Comparison of ENCODE assay signal across 1 cellular context in the genomic region with DNA sequence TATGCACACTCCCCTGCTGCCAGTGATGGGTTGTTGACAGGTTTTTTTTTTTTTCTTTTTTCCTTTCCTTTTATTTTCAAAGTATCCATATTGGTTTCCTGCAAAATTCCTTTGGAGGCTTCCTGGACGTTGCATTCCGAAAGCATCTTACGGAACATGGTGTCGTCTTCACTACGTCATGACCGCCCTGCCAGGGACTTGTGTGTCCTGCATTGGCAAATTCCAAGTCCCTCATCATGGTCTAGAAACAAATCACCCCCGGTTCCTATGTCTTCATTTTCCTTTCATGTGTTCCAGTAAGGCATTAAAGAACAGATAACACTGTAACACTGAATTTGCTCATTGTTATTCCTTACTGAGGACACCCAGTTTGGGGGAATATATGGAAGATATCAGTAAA.
TF ChIP-seq lines count a peak whose summit lies in the region.

No MANE protein-coding gene starts in this region.

TF ChIP-seq in GM23338, 12 proteins besides CTCF, POLR2A, EP300 and RAD21 (continued from another document):
- TF ChIP-seq, protein P1, sequence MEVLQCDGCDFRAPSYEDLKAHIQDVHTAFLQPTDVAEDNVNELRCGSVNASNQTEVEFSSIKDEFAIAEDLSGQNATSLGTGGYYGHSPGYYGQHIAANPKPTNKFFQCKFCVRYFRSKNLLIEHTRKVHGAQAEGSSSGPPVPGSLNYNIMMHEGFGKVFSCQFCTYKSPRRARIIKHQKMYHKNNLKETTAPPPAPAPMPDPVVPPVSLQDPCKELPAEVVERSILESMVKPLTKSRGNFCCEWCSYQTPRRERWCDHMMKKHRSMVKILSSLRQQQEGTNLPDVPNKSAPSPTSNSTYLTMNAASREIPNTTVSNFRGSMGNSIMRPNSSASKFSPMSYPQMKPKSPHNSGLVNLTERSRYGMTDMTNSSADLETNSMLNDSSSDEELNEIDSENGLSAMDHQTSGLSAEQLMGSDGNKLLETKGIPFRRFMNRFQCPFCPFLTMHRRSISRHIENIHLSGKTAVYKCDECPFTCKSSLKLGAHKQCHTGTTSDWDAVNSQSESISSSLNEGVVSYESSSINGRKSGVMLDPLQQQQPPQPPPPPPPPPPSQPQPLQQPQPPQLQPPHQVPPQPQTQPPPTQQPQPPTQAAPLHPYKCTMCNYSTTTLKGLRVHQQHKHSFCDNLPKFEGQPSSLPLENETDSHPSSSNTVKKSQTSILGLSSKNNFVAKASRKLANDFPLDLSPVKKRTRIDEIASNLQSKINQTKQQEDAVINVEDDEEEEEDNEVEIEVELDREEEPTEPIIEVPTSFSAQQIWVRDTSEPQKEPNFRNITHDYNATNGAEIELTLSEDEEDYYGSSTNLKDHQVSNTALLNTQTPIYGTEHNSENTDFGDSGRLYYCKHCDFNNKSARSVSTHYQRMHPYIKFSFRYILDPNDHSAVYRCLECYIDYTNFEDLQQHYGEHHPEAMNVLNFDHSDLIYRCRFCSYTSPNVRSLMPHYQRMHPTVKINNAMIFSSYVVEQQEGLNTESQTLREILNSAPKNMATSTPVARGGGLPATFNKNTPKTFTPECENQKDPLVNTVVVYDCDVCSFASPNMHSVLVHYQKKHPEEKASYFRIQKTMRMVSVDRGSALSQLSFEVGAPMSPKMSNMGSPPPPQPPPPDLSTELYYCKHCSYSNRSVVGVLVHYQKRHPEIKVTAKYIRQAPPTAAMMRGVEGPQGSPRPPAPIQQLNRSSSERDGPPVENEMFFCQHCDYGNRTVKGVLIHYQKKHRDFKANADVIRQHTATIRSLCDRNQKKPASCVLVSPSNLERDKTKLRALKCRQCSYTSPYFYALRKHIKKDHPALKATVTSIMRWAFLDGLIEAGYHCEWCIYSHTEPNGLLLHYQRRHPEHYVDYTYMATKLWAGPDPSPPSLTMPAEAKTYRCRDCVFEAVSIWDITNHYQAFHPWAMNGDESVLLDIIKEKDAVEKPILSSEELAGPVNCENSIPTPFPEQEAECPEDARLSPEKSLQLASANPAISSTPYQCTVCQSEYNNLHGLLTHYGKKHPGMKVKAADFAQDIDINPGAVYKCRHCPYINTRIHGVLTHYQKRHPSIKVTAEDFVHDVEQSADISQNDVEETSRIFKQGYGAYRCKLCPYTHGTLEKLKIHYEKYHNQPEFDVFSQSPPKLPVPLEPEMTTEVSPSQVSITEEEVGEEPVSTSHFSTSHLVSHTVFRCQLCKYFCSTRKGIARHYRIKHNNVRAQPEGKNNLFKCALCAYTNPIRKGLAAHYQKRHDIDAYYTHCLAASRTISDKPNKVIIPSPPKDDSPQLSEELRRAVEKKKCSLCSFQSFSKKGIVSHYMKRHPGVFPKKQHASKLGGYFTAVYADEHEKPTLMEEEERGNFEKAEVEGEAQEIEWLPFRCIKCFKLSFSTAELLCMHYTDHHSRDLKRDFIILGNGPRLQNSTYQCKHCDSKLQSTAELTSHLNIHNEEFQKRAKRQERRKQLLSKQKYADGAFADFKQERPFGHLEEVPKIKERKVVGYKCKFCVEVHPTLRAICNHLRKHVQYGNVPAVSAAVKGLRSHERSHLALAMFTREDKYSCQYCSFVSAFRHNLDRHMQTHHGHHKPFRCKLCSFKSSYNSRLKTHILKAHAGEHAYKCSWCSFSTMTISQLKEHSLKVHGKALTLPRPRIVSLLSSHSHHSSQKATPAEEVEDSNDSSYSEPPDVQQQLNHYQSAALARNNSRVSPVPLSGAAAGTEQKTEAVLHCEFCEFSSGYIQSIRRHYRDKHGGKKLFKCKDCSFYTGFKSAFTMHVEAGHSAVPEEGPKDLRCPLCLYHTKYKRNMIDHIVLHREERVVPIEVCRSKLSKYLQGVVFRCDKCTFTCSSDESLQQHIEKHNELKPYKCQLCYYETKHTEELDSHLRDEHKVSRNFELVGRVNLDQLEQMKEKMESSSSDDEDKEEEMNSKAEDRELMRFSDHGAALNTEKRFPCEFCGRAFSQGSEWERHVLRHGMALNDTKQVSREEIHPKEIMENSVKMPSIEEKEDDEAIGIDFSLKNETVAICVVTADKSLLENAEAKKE (CRISPR knock-in tag; IDR thresholded peaks at IDR 0.05) = no peak
- TF ChIP-seq ZNF114 (CRISPR knock-in tag; IDR thresholded peaks at IDR 0.05) = no peak
- TF ChIP-seq ZNF331 (CRISPR knock-in tag; IDR thresholded peaks at IDR 0.05; ENCODE audit: low read depth) = no peak
- no peak for TF ChIP-seq NANOG (IDR thresholded peaks at IDR 0.05; ENCODE audit: borderline replicate concordance)
- no peak for TF ChIP-seq STAT1 (IDR thresholded peaks at IDR 0.05; ENCODE audit: unreplicated experiment)
- no peak for TF ChIP-seq POLR2AphosphoS5 (IDR thresholded peaks at IDR 0.05; ENCODE audit: low read depth)
- TF ChIP-seq, protein P2, sequence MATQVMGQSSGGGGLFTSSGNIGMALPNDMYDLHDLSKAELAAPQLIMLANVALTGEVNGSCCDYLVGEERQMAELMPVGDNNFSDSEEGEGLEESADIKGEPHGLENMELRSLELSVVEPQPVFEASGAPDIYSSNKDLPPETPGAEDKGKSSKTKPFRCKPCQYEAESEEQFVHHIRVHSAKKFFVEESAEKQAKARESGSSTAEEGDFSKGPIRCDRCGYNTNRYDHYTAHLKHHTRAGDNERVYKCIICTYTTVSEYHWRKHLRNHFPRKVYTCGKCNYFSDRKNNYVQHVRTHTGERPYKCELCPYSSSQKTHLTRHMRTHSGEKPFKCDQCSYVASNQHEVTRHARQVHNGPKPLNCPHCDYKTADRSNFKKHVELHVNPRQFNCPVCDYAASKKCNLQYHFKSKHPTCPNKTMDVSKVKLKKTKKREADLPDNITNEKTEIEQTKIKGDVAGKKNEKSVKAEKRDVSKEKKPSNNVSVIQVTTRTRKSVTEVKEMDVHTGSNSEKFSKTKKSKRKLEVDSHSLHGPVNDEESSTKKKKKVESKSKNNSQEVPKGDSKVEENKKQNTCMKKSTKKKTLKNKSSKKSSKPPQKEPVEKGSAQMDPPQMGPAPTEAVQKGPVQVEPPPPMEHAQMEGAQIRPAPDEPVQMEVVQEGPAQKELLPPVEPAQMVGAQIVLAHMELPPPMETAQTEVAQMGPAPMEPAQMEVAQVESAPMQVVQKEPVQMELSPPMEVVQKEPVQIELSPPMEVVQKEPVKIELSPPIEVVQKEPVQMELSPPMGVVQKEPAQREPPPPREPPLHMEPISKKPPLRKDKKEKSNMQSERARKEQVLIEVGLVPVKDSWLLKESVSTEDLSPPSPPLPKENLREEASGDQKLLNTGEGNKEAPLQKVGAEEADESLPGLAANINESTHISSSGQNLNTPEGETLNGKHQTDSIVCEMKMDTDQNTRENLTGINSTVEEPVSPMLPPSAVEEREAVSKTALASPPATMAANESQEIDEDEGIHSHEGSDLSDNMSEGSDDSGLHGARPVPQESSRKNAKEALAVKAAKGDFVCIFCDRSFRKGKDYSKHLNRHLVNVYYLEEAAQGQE (IDR thresholded peaks at IDR 0.05; ENCODE audit: unreplicated experiment) = no peak
